9 cellular contexts compared by ENCODE assay signal in genomic region chr4:15779336-15779735, GRCh38. TPM values are rescaled to one million over a fixed set of nuclear protein-coding genes. Genes with fewer than 3 reads are reported as not detected.
DNase-seq lines count a peak whose midpoint lies in the region; ATAC-seq and TF ChIP-seq lines count a peak whose summit lies in the region.
"Had no signal": no experiment of that assay in that cellular context is flagged by ENCODE, and none has a peak within 500 bp of the region (broad histone marks: within the 10 kb centered on the region; RNA-seq: fewer than 3 reads in every experiment).

No MANE protein-coding gene starts in this region.

- peak overlapping the region; percentile 71; the same call in 1 of the 2 replicates for H3K27ac ChIP-seq in MM.1S (ENCODE audit: low read length)
- H3K27ac ChIP-seq: epithelial cell of prostate had no signal

- ATAC-seq in HG03280 (IDR thresholded peaks at IDR 0.05; ENCODE audit: unreplicated experiment), result no peak

- in situ Hi-C loops in astrocyte of the spinal cord (cut with HindIII; ENCODE audit: low sequenced_read_pairs), result no loop called here

- H3K4me2 ChIP-seq in MM.1S (ENCODE audit: low read depth, low read length), result peak overlapping the region; percentile 99

- peaks cover 37% of the 10 kb centered on the region for H3K4me1 ChIP-seq in MM.1S (ENCODE audit: low read length)
- no peaks in the 10 kb centered on the region for H3K4me1 ChIP-seq in iPS-15b (ENCODE audit: control insufficient read depth, insufficient read depth, low read length)

- H3K4me3 ChIP-seq in MM.1S (ENCODE audit: low read length), result peak overlapping the region; percentile 75
- peak overlapping the region; percentile 46 for H3K4me3 ChIP-seq in astrocyte of the spinal cord (ENCODE audit: low read depth, low read length)
- H3K4me3 ChIP-seq in iPS-15b (ENCODE audit: low read depth, low read length), result peak overlapping the region; percentile 51

- H4K20me1 ChIP-seq in MM.1S (ENCODE audit: insufficient read depth, low read length), result no peaks in the 10 kb centered on the region

- H3K79me2 ChIP-seq in MM.1S (ENCODE audit: low read length), result peaks cover 8% of the 10 kb centered on the region

- DNase-seq in DMS 273 (lab: John Stamatoyannopoulos, UW; ENCODE audit: unreplicated experiment) (peak; percentile 54), DMS 273 treated with DMSO at 0.1 percent for 48 hours (lab: John Stamatoyannopoulos, UW) (no peak), MM.1S (no peak), astrocyte of the spinal cord (ENCODE audit: low read depth, low spot score) (peak; percentile 51), renal cortical epithelial cell (ENCODE audit: low read depth) (peak; percentile 80), NCI-H187 (lab: John Stamatoyannopoulos, UW) (no peak)

- peak overlapping the region; percentile 60; the same call in 1 of the 2 replicates for H3K9ac ChIP-seq in MM.1S (ENCODE audit: low read length)
- H3K9ac ChIP-seq in iPS-15b (ENCODE audit: low read depth, low read length), result no peak overlapping the region

- no peak overlapping the region for H2AFZ ChIP-seq in MM.1S (ENCODE audit: low read length)

- H3F3A ChIP-seq in MM.1S (ENCODE audit: insufficient read depth, low read length), result peaks cover 25% of the 10 kb centered on the region

- no peaks in the 10 kb centered on the region for H3K9me3 ChIP-seq in MM.1S (replicated peaks; ENCODE audit: insufficient read depth, low read length)
- no peaks in the 10 kb centered on the region for H3K9me3 ChIP-seq in iPS-15b (ENCODE audit: control insufficient read depth, insufficient read depth, low read length)

- H3K27me3 ChIP-seq in MM.1S (replicated peaks; ENCODE audit: insufficient read depth, low read length) (peaks cover 32% of the 10 kb centered on the region; the same call in 1 of the 2 replicates), iPS-15b (ENCODE audit: control insufficient read depth, insufficient read depth, low read length) (peaks cover 46% of the 10 kb centered on the region)

- H3K9me2 ChIP-seq in MM.1S (replicated peaks; ENCODE audit: insufficient read depth, low read length), result no peaks in the 10 kb centered on the region

- no peaks in the 10 kb centered on the region for H3K36me3 ChIP-seq in MM.1S (replicated peaks; ENCODE audit: insufficient read depth, low read length)
- no peaks in the 10 kb centered on the region for H3K36me3 ChIP-seq in iPS-15b (ENCODE audit: control insufficient read depth, insufficient read depth, low read length)

- TF ChIP-seq CTCF in MM.1S (IDR thresholded peaks at IDR 0.05; ENCODE audit: low read length) (0 out of 2 replicates have a peak, but pooled peaks have one; percentile 6), astrocyte of the spinal cord (IDR thresholded peaks at IDR 0.05; ENCODE audit: low read depth, low read length) (peak; percentile 55)

RNA-seq across cellular contexts. Expression of gene CD38, which starts 1.2 kb away (rescaled TPM):
- total RNA-seq in renal cortical epithelial cell, result 0.52 TPM in 1 of 2 replicates, not detected in the other

Comparison
In these comparisons a context has a peak if more than half of its experiments do, and no peak if none do; other contexts are left out.
1. DNase-seq: peak in DMS 273 (single experiment), astrocyte of the spinal cord (single experiment) and renal cortical epithelial cell (single experiment); none in DMS 273 treated with DMSO at 0.1 percent for 48 hours (single experiment), MM.1S (single experiment) and NCI-H187 (0 of 2).
2. Peak in every context shown above with its lines, with median percentiles within 50 percentile points of each other: H3K4me3 ChIP-seq.